ENCODE assay signal across 2 cellular contexts in the genomic region with DNA sequence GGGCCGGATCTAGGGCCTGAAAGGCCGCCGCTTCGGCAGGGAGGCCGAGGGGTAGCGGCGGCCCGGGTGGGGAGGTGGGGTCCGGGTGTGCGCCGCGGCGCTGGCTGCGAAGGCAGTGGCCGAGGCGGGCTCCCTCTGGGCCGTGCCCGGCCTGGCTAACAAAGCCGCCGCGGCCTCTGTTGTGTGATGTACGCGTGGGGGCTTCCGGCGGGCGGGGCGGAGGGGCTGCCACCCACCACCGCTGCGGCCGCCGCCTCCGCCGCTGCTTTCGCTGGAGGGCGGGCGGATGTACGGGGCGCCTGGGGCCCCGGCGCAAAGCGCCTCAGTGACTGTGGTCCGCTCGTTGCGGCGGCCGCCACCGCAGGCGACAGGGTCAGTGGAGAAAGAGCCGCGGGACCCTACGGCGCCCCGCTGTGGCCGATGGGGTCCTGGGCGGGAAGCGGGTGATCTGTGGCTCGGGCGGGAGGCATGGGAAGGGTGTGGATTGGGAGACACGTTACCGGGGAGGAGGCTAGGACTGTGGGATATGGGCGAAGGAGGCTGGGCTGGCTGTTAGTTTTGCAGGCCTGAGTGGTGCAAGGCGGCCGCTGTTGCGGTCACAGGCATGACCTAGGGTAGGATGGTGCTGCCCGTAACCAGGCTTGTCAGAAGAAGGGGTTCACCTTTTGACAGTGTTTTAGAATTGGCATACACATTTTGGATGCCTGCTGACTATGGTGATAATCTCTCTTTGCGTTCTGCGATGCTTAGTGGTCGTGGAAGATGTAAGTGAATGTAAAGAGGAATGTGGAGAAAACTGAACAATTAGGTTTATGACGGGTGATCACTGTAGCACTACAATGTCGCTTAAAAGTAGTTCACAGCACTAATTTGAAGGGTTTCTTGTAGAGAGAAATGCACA.
TF ChIP-seq lines count a peak whose summit lies in the region.

No MANE protein-coding gene starts in this region.

TF ChIP-seq in A549, 52 proteins besides CTCF, POLR2A, EP300 and RAD21 (continued from another document):
- TF ChIP-seq, protein P1, sequence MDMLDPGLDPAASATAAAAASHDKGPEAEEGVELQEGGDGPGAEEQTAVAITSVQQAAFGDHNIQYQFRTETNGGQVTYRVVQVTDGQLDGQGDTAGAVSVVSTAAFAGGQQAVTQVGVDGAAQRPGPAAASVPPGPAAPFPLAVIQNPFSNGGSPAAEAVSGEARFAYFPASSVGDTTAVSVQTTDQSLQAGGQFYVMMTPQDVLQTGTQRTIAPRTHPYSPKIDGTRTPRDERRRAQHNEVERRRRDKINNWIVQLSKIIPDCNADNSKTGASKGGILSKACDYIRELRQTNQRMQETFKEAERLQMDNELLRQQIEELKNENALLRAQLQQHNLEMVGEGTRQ (IDR thresholded peaks at IDR 0.05), result no peak
- no peak for TF ChIP-seq RCOR1 (IDR thresholded peaks at IDR 0.05; ENCODE audit: low read depth, low read length)
- no peak for TF ChIP-seq HOXA7 (CRISPR knock-in tag; IDR thresholded peaks at IDR 0.05)
- no peak for TF ChIP-seq E2F6 (IDR thresholded peaks at IDR 0.05; ENCODE audit: borderline replicate concordance, low read depth)
- no peak for TF ChIP-seq POLR2AphosphoS2 (conservative IDR thresholded peaks at IDR 0.05; ENCODE audit: low read length)
- no peak for TF ChIP-seq CHD4 (IDR thresholded peaks at IDR 0.05; ENCODE audit: borderline replicate concordance)
- no peak for TF ChIP-seq CBX8 (IDR thresholded peaks at IDR 0.05)
- TF ChIP-seq BHLHE40 (IDR thresholded peaks at IDR 0.05; ENCODE audit: low read depth, low read length), result no peak
- TF ChIP-seq RARB (CRISPR knock-in tag; IDR thresholded peaks at IDR 0.05), result no peak
- 0 out of 3 replicates have a peak, but pooled peaks have one; percentile 3 for TF ChIP-seq BCL3 (IDR thresholded peaks at IDR 0.05)
- TF ChIP-seq JUNB (IDR thresholded peaks at IDR 0.05), result no peak
- peak; percentile 89 for TF ChIP-seq SMC3 (IDR thresholded peaks at IDR 0.05)
- TF ChIP-seq RFX5 (IDR thresholded peaks at IDR 0.05), result no peak
- TF ChIP-seq MAFK (IDR thresholded peaks at IDR 0.05; ENCODE audit: partially characterized antibody), result no peak
- TF ChIP-seq REST (IDR thresholded peaks at IDR 0.05), result no peak
- no peak for TF ChIP-seq SREBF2 (IDR thresholded peaks at IDR 0.05)
- 0 out of 2 replicates have a peak, but pooled peaks have one; percentile 42 for TF ChIP-seq TFCP2L1 (CRISPR knock-in tag; IDR thresholded peaks at IDR 0.05)
- TF ChIP-seq HEYL (CRISPR knock-in tag; IDR thresholded peaks at IDR 0.05), result no peak
- TF ChIP-seq NPAS2 (CRISPR knock-in tag; IDR thresholded peaks at IDR 0.05; ENCODE audit: borderline replicate concordance), result no peak
- no peak for TF ChIP-seq ZNF302 (CRISPR knock-in tag; IDR thresholded peaks at IDR 0.05)
- no peak for TF ChIP-seq CBX2 (IDR thresholded peaks at IDR 0.05; ENCODE audit: borderline replicate concordance, low read depth)

TF ChIP-seq in H1, 55 proteins besides CTCF, POLR2A, EP300 and RAD21 (continued from another document):
- TF ChIP-seq KDM1A (IDR thresholded peaks at IDR 0.05; ENCODE audit: borderline replicate concordance, low read length) (no peak), PHF8 (conservative IDR thresholded peaks at IDR 0.05; ENCODE audit: low read depth, low read length) (no peak; the same call in 1 of the 2 replicates), HDAC6 (IDR thresholded peaks at IDR 0.05; ENCODE audit: low read depth, low read length) (no peak)
